19 cellular contexts compared by ENCODE assay signal in genomic region chr9:103942652-103943051, GRCh38.
DNase-seq lines count a peak whose midpoint lies in the region; ATAC-seq and TF ChIP-seq lines count a peak whose summit lies in the region.
"Had no signal": no experiment of that assay in that cellular context is flagged by ENCODE, and none has a peak within 500 bp of the region (broad histone marks: within the 10 kb centered on the region; RNA-seq: fewer than 3 reads in every experiment).

No MANE protein-coding gene starts in this region.

- no peak for TF ChIP-seq POLR2A in prostate gland (IDR thresholded peaks at IDR 0.05)
- no peak for TF ChIP-seq POLR2A in right lobe of liver (IDR thresholded peaks at IDR 0.05)
- TF ChIP-seq POLR2A in stomach (IDR thresholded peaks at IDR 0.05), result no peak

- no peak overlapping the region for H3K27ac ChIP-seq in prostate gland
- H3K27ac ChIP-seq in OCI-LY7 (ENCODE audit: low read depth, low read length, poor library complexity, severe bottlenecking), result no peak overlapping the region
- no peak overlapping the region for H3K27ac ChIP-seq in right lobe of liver
- no peak overlapping the region for H3K27ac ChIP-seq in stomach
- H3K27ac ChIP-seq: hepatocyte had no signal

- no TSS peak for BruUV-seq in OCI-LY7 (replicated peaks; lab: Mats Ljungman, UMichigan)

- intact Hi-C loops in prostate gland (cut with DNase I) (no loop called here), OCI-LY7 (cut with micrococcal nuclease; ENCODE audit: unreplicated experiment) (no loop called here), right lobe of liver (cut with DNase I) (no loop called here), stomach (cut with DNase I; ENCODE audit: low total_unique reads) (no loop called here)

- no peaks in the 10 kb centered on the region for H3K79me2 ChIP-seq in OCI-LY7 (ENCODE audit: insufficient read depth, low read depth, low read length)
- H3K79me2 ChIP-seq: hepatocyte had no signal

- 14% methylated on average over 1 of the region's 1 CpG for WGBS in prostate gland
- WGBS in right lobe of liver (ENCODE audit: insufficient coverage, low coverage, low lambda C conversion rate, missing lambda C conversion rate), result 32% methylated on average over 1 of the region's 1 CpG
- 18 to 53% (median 26%) methylated on average over 1 of the region's 1 CpG for WGBS in stomach, 5 donors

- no peak overlapping the region for H3K4me3 ChIP-seq in prostate gland
- no peak overlapping the region for H3K4me3 ChIP-seq in OCI-LY7 (ENCODE audit: low read depth, low read length, poor library complexity, severe bottlenecking)
- H3K4me3 ChIP-seq in right lobe of liver, result no peak overlapping the region
- H3K4me3 ChIP-seq in stomach, result no peak overlapping the region
- H3K4me3 ChIP-seq: hepatocyte, smooth muscle cell had no signal

- H2AFZ ChIP-seq in OCI-LY7 (ENCODE audit: low read length), result no peak overlapping the region
- H2AFZ ChIP-seq: hepatocyte had no signal

- no peaks in the 10 kb centered on the region for H3K27me3 ChIP-seq in prostate gland (replicated peaks; ENCODE audit: insufficient read depth)
- no peaks in the 10 kb centered on the region for H3K27me3 ChIP-seq in right lobe of liver
- H3K27me3 ChIP-seq in stomach, result no peaks in the 10 kb centered on the region
- H3K27me3 ChIP-seq: hepatocyte had no signal

- no peak overlapping the region for H3K4me2 ChIP-seq in OCI-LY7 (ENCODE audit: low read length)
- H3K4me2 ChIP-seq: hepatocyte, smooth muscle cell had no signal

- DNase-seq in NCI-H1092 treated with DMSO at 0.1 percent for 48 hours (lab: John Stamatoyannopoulos, UW) (peak; percentile 97), NCI-H1930 (lab: John Stamatoyannopoulos, UW) (peak; percentile 74 to 75), NCI-H510A treated with DMSO at 0.1 percent for 48 hours (lab: John Stamatoyannopoulos, UW) (peak; percentile 93), prostate gland (ENCODE audit: low spot score) (peak; percentile 12), OCI-LY7 (ENCODE audit: low spot score) (no peak), right lobe of liver (no peak), stomach (no peak)
- DNase-seq: activated CD8-positive, alpha-beta memory T cell treated with anti-CD3 and anti-CD28 coated beads, Interleukin-2, amount 10 ng/mL, durations not matched to agents 7 days and 5 days; CD8-positive, alpha-beta T cell; effector CD4-positive, alpha-beta T cell; foreskin melanocyte; HFFc6; left ventricle myocardium superior; stimulated activated CD4-positive, alpha-beta T cell treated with anti-CD3 and anti-CD28 coated beads, Interleukin-4, amount 100 ng/mL, for 24 hours; stimulated activated naive CD8-positive, alpha-beta T cell treated with anti-CD3 and anti-CD28 coated beads, Interleukin-15, amount 100 ng/mL, for 72 hours; T-helper 1 cell; trophoblast cell had no signal

- H3K36me3 ChIP-seq in prostate gland (no peaks in the 10 kb centered on the region), OCI-LY7 (ENCODE audit: insufficient read depth, low read length) (no peaks in the 10 kb centered on the region), right lobe of liver (no peaks in the 10 kb centered on the region), stomach (no peaks in the 10 kb centered on the region)

- CTCF ChIA-PET in OCI-LY7 (lab: Charles Lee; ENCODE audit: unreplicated experiment), result no interaction called here

- H3K4me1 ChIP-seq in prostate gland (replicated peaks) (no peaks in the 10 kb centered on the region), OCI-LY7 (ENCODE audit: insufficient read depth, low read length, poor library complexity, severe bottlenecking) (no peaks in the 10 kb centered on the region), right lobe of liver (no peaks in the 10 kb centered on the region), stomach (no peaks in the 10 kb centered on the region)

- no peak for TF ChIP-seq EP300 in stomach (IDR thresholded peaks at IDR 0.05)

- TF ChIP-seq CTCF in prostate gland (IDR thresholded peaks at IDR 0.05) (no peak), OCI-LY7 (conservative IDR thresholded peaks at IDR 0.05; ENCODE audit: low read length) (no peak), right lobe of liver (IDR thresholded peaks at IDR 0.05) (no peak), stomach (IDR thresholded peaks at IDR 0.05) (no peak)

- H3K9me2 ChIP-seq in OCI-LY7 (ENCODE audit: insufficient read depth, low read length), result no peaks in the 10 kb centered on the region

- H3K9me3 ChIP-seq in prostate gland (no peaks in the 10 kb centered on the region), OCI-LY7 (ENCODE audit: low read length) (no peaks in the 10 kb centered on the region), right lobe of liver (no peaks in the 10 kb centered on the region), stomach (no peaks in the 10 kb centered on the region)

- no peak for ATAC-seq in right lobe of liver
- ATAC-seq: activated CD8-positive, alpha-beta memory T cell treated with anti-CD3 and anti-CD28 coated beads, Interleukin-2, amount 10 ng/mL, durations not matched to agents 7 days and 5 days; CD8-positive, alpha-beta T cell; left ventricle myocardium superior; stimulated activated naive CD8-positive, alpha-beta T cell treated with anti-CD3 and anti-CD28 coated beads, Interleukin-15, amount 100 ng/mL, for 72 hours had no signal

- POLR2A ChIA-PET in OCI-LY7 (lab: Charles Lee), result no interaction called here

- no peaks in the 10 kb centered on the region for H4K20me1 ChIP-seq in OCI-LY7 (ENCODE audit: insufficient read depth, low read length)

Comparison
In these comparisons a context has a peak if more than half of its experiments do, and no peak if none do; other contexts are left out.
1. DNase-seq: peak in NCI-H1092 treated with DMSO at 0.1 percent for 48 hours (single experiment), NCI-H1930 (2 of 2), NCI-H510A treated with DMSO at 0.1 percent for 48 hours (single experiment) and prostate gland (single experiment); none in OCI-LY7 (single experiment), right lobe of liver (0 of 3) and stomach (single experiment).